Comparison of ENCODE assay signal across 18 cellular contexts in the genomic region with DNA sequence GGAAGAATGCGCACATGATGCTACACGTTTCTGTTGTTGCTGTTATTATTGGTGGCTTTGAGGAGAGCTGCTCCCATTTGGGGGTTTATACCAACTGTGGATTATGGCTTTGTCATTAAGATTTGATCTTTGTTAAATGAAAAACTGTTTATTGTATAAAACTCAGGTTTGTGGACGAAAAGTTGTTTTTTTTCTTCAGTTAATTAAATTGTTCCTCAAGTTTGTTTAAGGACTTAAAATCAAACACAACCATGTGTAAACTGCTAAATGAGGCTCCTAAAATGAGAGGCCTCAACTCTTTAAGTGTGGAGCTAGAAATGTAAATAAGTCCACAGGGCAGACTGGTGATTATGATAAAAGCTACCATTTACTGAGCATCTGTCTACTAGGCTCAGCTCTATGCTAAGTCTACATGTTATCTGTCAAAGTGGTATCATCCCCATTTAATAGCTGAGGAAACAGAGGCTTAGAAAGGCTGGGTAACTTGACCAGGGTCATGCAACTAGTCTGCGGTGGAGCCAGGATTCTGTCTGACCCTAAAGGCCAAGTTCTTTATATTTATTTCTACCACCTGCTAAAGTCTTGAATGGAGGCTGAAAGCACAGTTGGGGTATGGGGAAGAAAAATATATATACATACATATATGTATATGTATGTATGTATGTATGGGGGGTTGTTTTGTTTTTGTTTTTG. TPM values are rescaled to one million over a fixed set of nuclear protein-coding genes. Genes with fewer than 3 reads are reported as not detected.
A peak's percentile ranks its signal among the peaks of the same experiment; 100 is the strongest.
DNase-seq lines count a peak whose midpoint lies in the region; ATAC-seq, FAIRE-seq and TF ChIP-seq lines count a peak whose summit lies in the region.
"Had no signal": no experiment of that assay in that cellular context is flagged by ENCODE, and none has a peak within 500 bp of the region (broad histone marks: within the 10 kb centered on the region; RNA-seq: fewer than 3 reads in every experiment).

No MANE protein-coding gene starts in this region.

- H4K91ac ChIP-seq in H1 (replicated peaks; ENCODE audit: insufficient read length, low read length) = no peak overlapping the region

- H3K9me3 ChIP-seq in BLaER1 treated with 17β-estradiol and CSF1 and Interleukin-3, amounts not matched to agents 10 nM and 100 nM (replicated peaks in 1 of 11) = no peaks in the 10 kb centered on the region
- H3K9me3 ChIP-seq in Loucy (ENCODE audit: insufficient read depth, low read depth, low read length) (no peaks in the 10 kb centered on the region), H1 (ENCODE audit: insufficient read depth in 2 of 2, low read depth in 1 of 2, low read length in 1 of 2) (no peaks in the 10 kb centered on the region)
- H3K9me3 ChIP-seq: neutrophil, sigmoid colon, upper lobe of left lung had no signal

- no peak overlapping the region for H2AFZ ChIP-seq in Loucy (ENCODE audit: low read length)
- H2AFZ ChIP-seq in H1 (ENCODE audit: low read length) = no peak overlapping the region

- no peak for TF ChIP-seq RAD21 in H1 (IDR thresholded peaks at IDR 0.05 in 1 of 2, conservative IDR thresholded peaks at IDR 0.05 in 1 of 2; ENCODE audit: low read depth in 2 of 2, low read length in 2 of 2)

- TF ChIP-seq CTCF in Loucy (conservative IDR thresholded peaks at IDR 0.05; ENCODE audit: low read length) = no peak
- TF ChIP-seq CTCF in H1 (IDR thresholded peaks at IDR 0.05; ENCODE audit: control extremely low read depth in 1 of 3, insufficient read depth in 1 of 3, low read depth in 1 of 3, low read length in 3 of 3) = no peak

- no peak for TF ChIP-seq POLR2A in H1 (IDR thresholded peaks at IDR 0.05; ENCODE audit: control extremely low read depth in 1 of 2, low read depth in 2 of 2, low read length in 2 of 2)

- H3K4ac ChIP-seq in H1 (replicated peaks; ENCODE audit: insufficient read length, low read depth, low read length) = no peak overlapping the region

- 27% methylated on average over 4 of the region's 4 CpGs; no CpG with 5 or more reads in 1 of the 2 experiments for WGBS in H1 (ENCODE audit: extremely low coverage in 1 of 2, insufficient coverage in 1 of 2, insufficient read length in 1 of 2, insufficient replicate concordance in 2 of 2, low coverage in 1 of 2, low lambda C conversion rate in 2 of 2, missing lambda C conversion rate in 1 of 2), 2 experiments

- no peak overlapping the region for H2BK5ac ChIP-seq in H1 (ENCODE audit: low read depth, low read length)

- no peak overlapping the region for H4K8ac ChIP-seq in H1 (ENCODE audit: extremely low read depth, insufficient read depth, low read length)

- H2BK12ac ChIP-seq in H1 (ENCODE audit: low read depth, low read length) = no peak overlapping the region

- no peaks in the 10 kb centered on the region for H3F3A ChIP-seq in Loucy (ENCODE audit: low read depth)

- no peaks in the 10 kb centered on the region for H3K9me2 ChIP-seq in Loucy (replicated peaks; ENCODE audit: low read depth, low read length)

- peak overlapping the region; percentile 97 to 100 (median 100) for H3K4me2 ChIP-seq in BLaER1 treated with 17β-estradiol and CSF1 and Interleukin-3, amounts not matched to agents 10 nM and 100 nM
- H3K4me2 ChIP-seq in Loucy (ENCODE audit: low read depth, low read length, poor library complexity, severe bottlenecking) = peak overlapping the region; percentile 72
- peak overlapping the region; percentile 79 to 91 for H3K4me2 ChIP-seq in H1 (ENCODE audit: insufficient read depth in 1 of 2, low read depth in 2 of 2, low read length in 2 of 2)

- no peak overlapping the region for H3K27ac Mint-ChIP-seq in naive thymus-derived CD8-positive, alpha-beta T cell
- H3K27ac Mint-ChIP-seq: activated CD4-positive, alpha-beta memory T cell treated with anti-CD3 and anti-CD28 coated beads for 36 hours; activated T-helper 1 cell treated with anti-CD3 and anti-CD28 coated beads, Interleukin-12 subunit alpha, Interleukin-12 subunit beta, Interleukin-2, Interleukin-4 antibody, amounts not matched to agents 30 ng/mL and 10 ng/mL and 1 ng/mL, durations not matched to agents 14 hours and 24 hours and 36 hours; stimulated activated memory B cell treated with anti-CD40 and anti-IgM and Interleukin-4, amounts not matched to agents 10 μg/mL and 1 μg/mL and 100 μg/mL, for 72 hours had no signal

- peaks cover 33 to 43% (median 39%) of the 10 kb centered on the region in 11 experiments for H3K27me3 ChIP-seq in BLaER1 treated with 17β-estradiol and CSF1 and Interleukin-3, amounts not matched to agents 10 nM and 100 nM
- peaks cover 8% of the 10 kb centered on the region for H3K27me3 ChIP-seq in Loucy (ENCODE audit: insufficient read depth, low read length, poor library complexity, severe bottlenecking)
- H3K27me3 ChIP-seq in H1 (replicated peaks in 1 of 4; ENCODE audit: control insufficient read depth in 3 of 4, extremely low read depth in 1 of 4, insufficient read depth in 3 of 4, low read length in 3 of 4) = no peaks in the 10 kb centered on the region

- peak overlapping the region in 1 of 11 experiments; percentile 16; a peak in 1 of 22 replicates for H3K9ac ChIP-seq in BLaER1 treated with 17β-estradiol and CSF1 and Interleukin-3, amounts not matched to agents 10 nM and 100 nM
- H3K9ac ChIP-seq in Loucy (ENCODE audit: low read depth, low read length, poor library complexity, severe bottlenecking) (peak overlapping the region; percentile 88), H1 (replicated peaks in 1 of 4; ENCODE audit: extremely low read depth in 1 of 4, low read depth in 3 of 4, low read length in 3 of 4) (no peak overlapping the region; a peak in 1 of 7 replicates)

- H4K20me1 ChIP-seq in BLaER1 treated with 17β-estradiol and CSF1 and Interleukin-3, amounts not matched to agents 10 nM and 100 nM = peaks cover 0 to 32% (median 26%) of the 10 kb centered on the region in 11 experiments; a peak in 13 of 22 replicates
- H4K20me1 ChIP-seq in Loucy (ENCODE audit: insufficient read depth, low read length, poor library complexity, severe bottlenecking) (peaks cover 52% of the 10 kb centered on the region), H1 (replicated peaks in 1 of 2; ENCODE audit: control insufficient read depth in 1 of 2, insufficient read depth in 2 of 2, low read length in 2 of 2) (peaks cover 30 to 33% of the 10 kb centered on the region in 2 experiments)

- H3K79me2 ChIP-seq in Loucy (ENCODE audit: insufficient read depth, low read length) (peaks cover 72% of the 10 kb centered on the region), H1 (ENCODE audit: control insufficient read depth in 1 of 2, insufficient read depth in 2 of 2, low read length in 2 of 2) (peaks cover 38 to 74% of the 10 kb centered on the region in 2 experiments)

- CTCF ChIA-PET in H1 (lab: Charles Lee; ENCODE audit: partially characterized antibody) = interaction anchor here (0.7 to 5.6 kb wide), 24 partner anchors 11 to 566 kb away, joined by 3 to 54 read pairs (median 4); no protein-coding TSS in a partner anchor

- no peak overlapping the region for H2BK20ac ChIP-seq in H1 (ENCODE audit: low read length)

- no peak overlapping the region for H3K23ac ChIP-seq in H1 (ENCODE audit: insufficient read length)

- no peak overlapping the region for H4K5ac ChIP-seq in H1 (ENCODE audit: insufficient read length, low read depth, low read length)

- H3K27ac ChIP-seq in BLaER1 treated with 17β-estradiol and CSF1 and Interleukin-3, amounts not matched to agents 10 nM and 100 nM = no peak overlapping the region
- H3K27ac ChIP-seq in H1 (ENCODE audit: low read depth, low read length) = no peak overlapping the region
- H3K27ac ChIP-seq: neutrophil, sigmoid colon, upper lobe of left lung had no signal

- peaks cover 13% of the 10 kb centered on the region for H3K23me2 ChIP-seq in H1 (ENCODE audit: low read depth, low read length)

- no peak for ATAC-seq in naive thymus-derived CD8-positive, alpha-beta T cell
- ATAC-seq in HG02623 (IDR thresholded peaks at IDR 0.05; ENCODE audit: unreplicated experiment) (no peak), HG02610 (IDR thresholded peaks at IDR 0.05; ENCODE audit: unreplicated experiment) (no peak), GM19463 (IDR thresholded peaks at IDR 0.05; ENCODE audit: unreplicated experiment) (no peak)
- ATAC-seq: stimulated activated memory B cell treated with anti-CD40 and anti-IgM and Interleukin-4, amounts not matched to agents 10 μg/mL and 1 μg/mL and 100 μg/mL, for 72 hours had no signal

- H3K79me1 ChIP-seq in H1 (ENCODE audit: low read depth, low read length) = peaks cover 3% of the 10 kb centered on the region; the same call in 1 of the 2 replicates

- H3K4me1 ChIP-seq in BLaER1 treated with 17β-estradiol and CSF1 and Interleukin-3, amounts not matched to agents 10 nM and 100 nM = peaks cover 20 to 46% (median 40%) of the 10 kb centered on the region in 10 experiments
- H3K4me1 ChIP-seq in Loucy (ENCODE audit: insufficient read depth, low read length, poor library complexity, severe bottlenecking) = peaks cover 6% of the 10 kb centered on the region
- H3K4me1 ChIP-seq in H1 (replicated peaks in 1 of 4; ENCODE audit: control insufficient read depth in 3 of 4, insufficient read depth in 4 of 4, low read length in 3 of 4) = peaks cover under 1 to 7% (median 3%) of the 10 kb centered on the region in 4 experiments; a peak in 5 of 7 replicates

- no peak overlapping the region for H2AK5ac ChIP-seq in H1 (ENCODE audit: low read depth, low read length)

- no peak overlapping the region for H3K18ac ChIP-seq in H1 (ENCODE audit: extremely low read depth, low read length)

- H3K9me3 Mint-ChIP-seq in naive thymus-derived CD8-positive, alpha-beta T cell = peaks cover 0 to 1% (median 0%) of the 10 kb centered on the region in 9 donors
- H3K9me3 Mint-ChIP-seq: activated CD4-positive, alpha-beta memory T cell treated with anti-CD3 and anti-CD28 coated beads for 36 hours; activated T-helper 1 cell treated with anti-CD3 and anti-CD28 coated beads, Interleukin-12 subunit alpha, Interleukin-12 subunit beta, Interleukin-2, Interleukin-4 antibody, amounts not matched to agents 30 ng/mL and 10 ng/mL and 1 ng/mL, durations not matched to agents 14 hours and 24 hours and 36 hours; stimulated activated memory B cell treated with anti-CD40 and anti-IgM and Interleukin-4, amounts not matched to agents 10 μg/mL and 1 μg/mL and 100 μg/mL, for 72 hours had no signal

- no peak overlapping the region for H2BK15ac ChIP-seq in H1 (ENCODE audit: low read length)

- no peak overlapping the region for H3K14ac ChIP-seq in H1 (ENCODE audit: insufficient read length)

- no peak for TF ChIP-seq EP300 in H1 (IDR thresholded peaks at IDR 0.05; ENCODE audit: borderline replicate concordance in 1 of 2, low read depth in 2 of 2, low read length in 2 of 2)

- H3K4me3 Mint-ChIP-seq in naive thymus-derived CD8-positive, alpha-beta T cell = peak overlapping the region in 6 of 10 donors; percentile 2 to 82 (median 74)
- H3K4me3 Mint-ChIP-seq: activated CD4-positive, alpha-beta memory T cell treated with anti-CD3 and anti-CD28 coated beads for 36 hours; activated T-helper 1 cell treated with anti-CD3 and anti-CD28 coated beads, Interleukin-12 subunit alpha, Interleukin-12 subunit beta, Interleukin-2, Interleukin-4 antibody, amounts not matched to agents 30 ng/mL and 10 ng/mL and 1 ng/mL, durations not matched to agents 14 hours and 24 hours and 36 hours; stimulated activated memory B cell treated with anti-CD40 and anti-IgM and Interleukin-4, amounts not matched to agents 10 μg/mL and 1 μg/mL and 100 μg/mL, for 72 hours had no signal

- no peak overlapping the region for H2BK120ac ChIP-seq in H1 (replicated peaks; ENCODE audit: low read depth, low read length)

- H3K27me3 Mint-ChIP-seq in naive thymus-derived CD8-positive, alpha-beta T cell = peaks cover 8 to 26% (median 19%) of the 10 kb centered on the region in 5 donors

- no peak for FAIRE-seq in H1 (lab: Jason Lieb, UNC)
- FAIRE-seq: H54 had no signal

- peaks cover 23 to 36% (median 30%) of the 10 kb centered on the region in 4 donors for H3K4me1 Mint-ChIP-seq in naive thymus-derived CD8-positive, alpha-beta T cell

- H3K56ac ChIP-seq in H1 (replicated peaks; ENCODE audit: insufficient read length, low read depth, low read length) = no peak overlapping the region

- POLR2A ChIA-PET in H1 (lab: Charles Lee; ENCODE audit: partially characterized antibody) = interaction anchor here (1.0 to 1.6 kb wide), 5 partner anchors 10 to 161 kb away, joined by 3 to 8 read pairs (median 5); no protein-coding TSS in a partner anchor
- POLR2A ChIA-PET in naive thymus-derived CD8-positive, alpha-beta T cell (lab: Charles Lee) = interaction anchor here (1.1 to 1.9 kb wide), 4 partner anchors 10 to 198 kb away, joined by 4 to 17 read pairs (median 5); no protein-coding TSS in a partner anchor

- H3K36me3 Mint-ChIP-seq in naive thymus-derived CD8-positive, alpha-beta T cell = no peaks in the 10 kb centered on the region
- H3K36me3 Mint-ChIP-seq: activated CD4-positive, alpha-beta memory T cell treated with anti-CD3 and anti-CD28 coated beads for 36 hours; stimulated activated memory B cell treated with anti-CD40 and anti-IgM and Interleukin-4, amounts not matched to agents 10 μg/mL and 1 μg/mL and 100 μg/mL, for 72 hours had no signal

- H3K36me3 ChIP-seq in BLaER1 treated with 17β-estradiol and CSF1 and Interleukin-3, amounts not matched to agents 10 nM and 100 nM = peaks cover 0 to 13% (median 0%) of the 10 kb centered on the region in 11 experiments; a peak in 3 of 22 replicates
- peaks cover 53% of the 10 kb centered on the region; the same call in 1 of the 2 replicates for H3K36me3 ChIP-seq in Loucy (ENCODE audit: insufficient read depth, low read length)
- H3K36me3 ChIP-seq in H1 (ENCODE audit: control insufficient read depth in 2 of 4, insufficient read depth in 4 of 4, low read length in 3 of 4) = peaks cover 13 to 62% (median 35%) of the 10 kb centered on the region in 4 experiments
- H3K36me3 ChIP-seq: neutrophil, sigmoid colon, upper lobe of left lung had no signal

- H3K4me3 ChIP-seq in BLaER1 treated with 17β-estradiol and CSF1 and Interleukin-3, amounts not matched to agents 10 nM and 100 nM = peak overlapping the region in 3 of 10 experiments; percentile 66 to 70 (median 69); a peak in 3 of 20 replicates
- H3K4me3 ChIP-seq in Loucy (ENCODE audit: low read length, poor library complexity, severe bottlenecking) (peak overlapping the region; percentile 80), H1 (ENCODE audit: extremely low read depth in 1 of 4, insufficient read depth in 2 of 4, low read depth in 3 of 4, low read length in 4 of 4) (peak overlapping the region; percentile 86 to 97 (median 94))
- H3K4me3 ChIP-seq: sigmoid colon, upper lobe of left lung had no signal

- DNase-seq in H1 (ENCODE audit: low read depth in 1 of 2, low spot score in 2 of 2) (no peak), hippocampal formation (lab: John Stamatoyannopoulos, UW) (no peak)
- DNase-seq in naive thymus-derived CD8-positive, alpha-beta T cell = no peak
- DNase-seq: activated CD4-positive, alpha-beta memory T cell treated with anti-CD3 and anti-CD28 coated beads for 36 hours; amniotic stem cell; IMR-90; left ventricle myocardium superior; sigmoid colon; upper lobe of left lung had no signal

RNA-seq across cellular contexts. Expression of a gene that starts 4.1 kb away (rescaled TPM):
- total RNA-seq in H1 (2021; fragmentation: NEBNext Ultra II Directional; extraction: Animal tissue kit (Norgen Biotek cat#: 25700)) = 137 and 142 TPM in 2 replicates
- polyA plus RNA-seq in H1 (2011; rRNA removed) = 87.8 and 100 TPM in 2 replicates
- polyA plus RNA-seq in H1 (2011; cell fraction: cytosol; rRNA removed) = 90.7 TPM
- polyA plus RNA-seq in H1 (2011; cell fraction: nucleus; rRNA removed) = 82.0 TPM
- polyA plus RNA-seq in H1 (2012, experiment 1 of 2) = 85.1 to 103 TPM (median 94.3 TPM) in 4 replicates
- 144 TPM for polyA plus RNA-seq in H1 (2012, experiment 2 of 2)
- polyA plus RNA-seq in H1 (2013, experiment 1 of 2) = 90.2 TPM
- polyA plus RNA-seq in H1 (2013, experiment 2 of 2) = 86.8 TPM
- polyA minus RNA-seq in H1 (2011; rRNA and poly(A)+ RNA removed) = 51.6 and 92.6 TPM in 2 replicates
- 57.2 TPM for polyA minus RNA-seq in H1 (2011; cell fraction: cytosol; rRNA and poly(A)+ RNA removed)
- 35.0 TPM for polyA minus RNA-seq in H1 (2011; cell fraction: nucleus; rRNA and poly(A)+ RNA removed)
- total RNA-seq in naive thymus-derived CD8-positive, alpha-beta T cell = under 1 TPM; 0.16 to 0.58 TPM
- not detected for polyA plus RNA-seq in naive thymus-derived CD8-positive, alpha-beta T cell
- total RNA-seq: activated T-helper 1 cell treated with anti-CD3 and anti-CD28 coated beads, Interleukin-12 subunit alpha, Interleukin-12 subunit beta, Interleukin-2, Interleukin-4 antibody, amounts not matched to agents 30 ng/mL and 10 ng/mL and 1 ng/mL, durations not matched to agents 14 hours and 24 hours and 36 hours; IMR-90 had no signal
- polyA plus RNA-seq: IMR-90 had no signal

Comparison
In these comparisons a context has a peak if more than half of its experiments do, and no peak if none do; other contexts are left out.
1. RNA of a gene that starts 4.1 kb away (total RNA-seq): 137 to 142 TPM in H1; 0.16 to 0.58 TPM in naive thymus-derived CD8-positive, alpha-beta T cell; every median in the first group is over 10 times any median in the second.
2. Peak in every context shown above with its lines, with median percentiles within 50 percentile points of each other: H3K4me2 ChIP-seq.